9 cellular contexts compared by ENCODE assay signal in genomic region chr1:200473698-200474371, GRCh38.
DNase-seq lines count a peak whose midpoint lies in the region; ATAC-seq, FAIRE-seq and TF ChIP-seq lines count a peak whose summit lies in the region.
"Had no signal": no experiment of that assay in that cellular context is flagged by ENCODE, and none has a peak within 500 bp of the region (broad histone marks: within the 10 kb centered on the region; RNA-seq: fewer than 3 reads in every experiment).

No MANE protein-coding gene starts in this region.

- intact Hi-C loops in OCI-LY7 (cut with micrococcal nuclease; ENCODE audit: unreplicated experiment) = no loop called here

- H3K4me1 ChIP-seq in OCI-LY7 (ENCODE audit: insufficient read depth, low read length, poor library complexity, severe bottlenecking) (peaks cover 4% of the 10 kb centered on the region), neuronal stem cell (ENCODE audit: control insufficient read depth in 2 of 2, insufficient read depth in 1 of 2, low read depth in 1 of 2, low read length in 2 of 2) (peaks cover 0 to 7% of the 10 kb centered on the region in 2 donors), small intestine (ENCODE audit: control insufficient read depth in 2 of 2, insufficient read depth in 1 of 2, low read depth in 1 of 2, low read length in 1 of 2) (peaks cover 2 to 3% of the 10 kb centered on the region in 2 donors)

- no peak overlapping the region for H2BK12ac ChIP-seq in neuronal stem cell (ENCODE audit: low read length)

- DNase-seq in activated CD4-positive, CD25-positive, alpha-beta regulatory T cell treated with anti-CD3 and anti-CD28 coated beads, Interleukin-2, amount 50 U/mL, for 72 hours = no peak
- DNase-seq in OCI-LY7 (ENCODE audit: low spot score) (no peak), neuronal stem cell (ENCODE audit: low spot score) (no peak), small intestine (no peak), OCI-M1 (lab: John Stamatoyannopoulos, UW) (no peak), NCI-H1048 (lab: John Stamatoyannopoulos, UW) (no peak)

- H3K79me2 ChIP-seq in OCI-LY7 (ENCODE audit: insufficient read depth, low read depth, low read length) = no peaks in the 10 kb centered on the region

- no peak overlapping the region for H3K14ac ChIP-seq in neuronal stem cell (ENCODE audit: low read length)

- H2AK5ac ChIP-seq in neuronal stem cell (ENCODE audit: low read depth, low read length) = no peak overlapping the region

- H3K27ac ChIP-seq in OCI-LY7 (ENCODE audit: low read depth, low read length, poor library complexity, severe bottlenecking) (no peak overlapping the region), neuronal stem cell (replicated peaks; ENCODE audit: low read length) (no peak overlapping the region), small intestine (ENCODE audit: low read depth in 1 of 2, low read length in 1 of 2) (peak overlapping the region in 1 of 2 donors; percentile 7)
- H3K27ac ChIP-seq: BLaER1 treated with 17β-estradiol and CSF1 and Interleukin-3, amounts not matched to agents 10 nM and 100 nM had no signal

- CTCF ChIA-PET in OCI-LY7 (lab: Charles Lee; ENCODE audit: unreplicated experiment) = no interaction called here

- no peaks in the 10 kb centered on the region for H3K9me2 ChIP-seq in OCI-LY7 (ENCODE audit: insufficient read depth, low read length)

- H3K4me3 ChIP-seq in OCI-LY7 (ENCODE audit: low read depth, low read length, poor library complexity, severe bottlenecking) (no peak overlapping the region), neuronal stem cell (ENCODE audit: low read length in 2 of 2) (no peak overlapping the region), small intestine (ENCODE audit: low read depth in 1 of 2, low read length in 2 of 2) (no peak overlapping the region)
- H3K4me3 ChIP-seq: BLaER1 treated with 17β-estradiol and CSF1 and Interleukin-3, amounts not matched to agents 10 nM and 100 nM had no signal

- no peak for FAIRE-seq in small intestine (lab: Jason Lieb, UNC)

- no peak overlapping the region for H3K9ac ChIP-seq in neuronal stem cell (ENCODE audit: low read depth, low read length, poor library complexity)
- H3K9ac ChIP-seq: BLaER1 treated with 17β-estradiol and CSF1 and Interleukin-3, amounts not matched to agents 10 nM and 100 nM had no signal

- no peak overlapping the region for H2BK120ac ChIP-seq in neuronal stem cell (ENCODE audit: low read depth, low read length)

- no CpG with 5 or more reads among the region's 12 CpGs for WGBS in neuronal stem cell (ENCODE audit: extremely low coverage in 2 of 2, insufficient read length in 2 of 2, insufficient replicate concordance in 1 of 2), 2 donors
- 53 to 79% (median 60%) methylated on average over 12 of the region's 12 CpGs for WGBS in small intestine, 3 donors

- H3K79me1 ChIP-seq in neuronal stem cell (ENCODE audit: low read depth, low read length) = no peaks in the 10 kb centered on the region

- BruUV-seq in OCI-LY7 (replicated peaks; lab: Mats Ljungman, UMichigan) = no TSS peak

- H3K23ac ChIP-seq in neuronal stem cell (ENCODE audit: low read depth, low read length, poor library complexity) = no peak overlapping the region

- POLR2A ChIA-PET in OCI-LY7 (lab: Charles Lee) = interaction anchor here (0.6 kb wide), 1 partner anchor 183 kb away, joined by 3 read pairs; no protein-coding TSS in a partner anchor

- no peak for TF ChIP-seq CTCF in OCI-LY7 (conservative IDR thresholded peaks at IDR 0.05; ENCODE audit: low read length)

- no peak overlapping the region for H3K4ac ChIP-seq in neuronal stem cell (ENCODE audit: low read length)

- no peak overlapping the region for H4K8ac ChIP-seq in neuronal stem cell (ENCODE audit: low read depth, low read length)

- no peaks in the 10 kb centered on the region for H4K20me1 ChIP-seq in OCI-LY7 (ENCODE audit: insufficient read depth, low read length)
- H4K20me1 ChIP-seq: BLaER1 treated with 17β-estradiol and CSF1 and Interleukin-3, amounts not matched to agents 10 nM and 100 nM had no signal

- no peaks in the 10 kb centered on the region for H3K9me3 ChIP-seq in OCI-LY7 (ENCODE audit: low read length)
- H3K9me3 ChIP-seq in neuronal stem cell (replicated peaks in 1 of 2; ENCODE audit: control insufficient read depth in 2 of 2, insufficient read depth in 1 of 2, low read depth in 1 of 2, low read length in 2 of 2) = no peaks in the 10 kb centered on the region
- H3K9me3 ChIP-seq in small intestine (ENCODE audit: control insufficient read depth, low read depth) = no peaks in the 10 kb centered on the region
- H3K9me3 ChIP-seq: BLaER1 treated with 17β-estradiol and CSF1 and Interleukin-3, amounts not matched to agents 10 nM and 100 nM had no signal

- no peak overlapping the region for H3K18ac ChIP-seq in neuronal stem cell (ENCODE audit: low read length)

- H3K27me3 ChIP-seq in neuronal stem cell (ENCODE audit: control insufficient read depth in 3 of 3, insufficient read depth in 3 of 3, low read depth in 1 of 3, low read length in 3 of 3) = no peaks in the 10 kb centered on the region
- no peaks in the 10 kb centered on the region for H3K27me3 ChIP-seq in small intestine (ENCODE audit: control insufficient read depth in 2 of 2, insufficient read depth in 2 of 2, low read length in 2 of 2)
- H3K27me3 ChIP-seq: BLaER1 treated with 17β-estradiol and CSF1 and Interleukin-3, amounts not matched to agents 10 nM and 100 nM had no signal

- H3K4me2 ChIP-seq in OCI-LY7 (ENCODE audit: low read length) (peak overlapping the region; percentile 2; the same call in 1 of the 2 replicates), neuronal stem cell (ENCODE audit: insufficient read depth, low read length, poor library complexity, severe bottlenecking) (no peak overlapping the region)

- H2BK15ac ChIP-seq in neuronal stem cell (ENCODE audit: low read length) = no peak overlapping the region

- no peak overlapping the region for H4K91ac ChIP-seq in neuronal stem cell (ENCODE audit: low read depth, low read length, poor library complexity)

- H3K36me3 ChIP-seq in OCI-LY7 (ENCODE audit: insufficient read depth, low read length) (no peaks in the 10 kb centered on the region), neuronal stem cell (replicated peaks in 1 of 2; ENCODE audit: control insufficient read depth in 2 of 2, insufficient read depth in 2 of 2, low read length in 2 of 2) (no peaks in the 10 kb centered on the region), small intestine (ENCODE audit: control insufficient read depth in 2 of 2, insufficient read depth in 2 of 2, low read length in 2 of 2) (no peaks in the 10 kb centered on the region)
- H3K36me3 ChIP-seq: BLaER1 treated with 17β-estradiol and CSF1 and Interleukin-3, amounts not matched to agents 10 nM and 100 nM had no signal

- ATAC-seq in activated CD4-positive, CD25-positive, alpha-beta regulatory T cell treated with anti-CD3 and anti-CD28 coated beads, Interleukin-2, amount 50 U/mL, for 24 hours = peak; percentile 71 to 73
- ATAC-seq in HG02610 (IDR thresholded peaks at IDR 0.05; ENCODE audit: unreplicated experiment) = peak; percentile 68

- no peak overlapping the region for H2AFZ ChIP-seq in OCI-LY7 (ENCODE audit: low read length)
- H2AFZ ChIP-seq in neuronal stem cell (ENCODE audit: low read length) = peak overlapping the region; percentile 63

- no peak overlapping the region for H2BK5ac ChIP-seq in neuronal stem cell (ENCODE audit: low read length)
